Comparison of ENCODE assay signal across 23 cellular contexts in genomic region chr16:10612649-10613179, GRCh38.
"Had no signal": no experiment of that assay in that cellular context is flagged by ENCODE, and none has a peak within 500 bp of the region (broad histone marks: within the 10 kb centered on the region; RNA-seq: fewer than 3 reads in every experiment).

No MANE protein-coding gene starts in this region.

- H3K36me3 ChIP-seq: brain microvascular endothelial cell, sigmoid colon, thoracic aorta had no signal

- H3K27ac Mint-ChIP-seq: activated naive CD4-positive, alpha-beta T cell treated with anti-CD3 and anti-CD28 coated beads, Interleukin-2, amount 50 U/mL, for 24 hours; nephron progenitor cell had no signal

- H3K4me2 ChIP-seq: smooth muscle cell had no signal

- DNase-seq: activated CD4-positive, alpha-beta T cell treated with anti-CD3 and anti-CD28 coated beads for 1 hour; activated CD4-positive, alpha-beta T cell treated with anti-CD3 and anti-CD28 coated beads, Interleukin-2, amount 50 U/mL, for 1 hour; activated gamma-delta T cell treated with Interleukin-2 at 50 U/mL for 16 hours; activated T-cell treated with anti-CD3 and anti-CD28 coated beads, Interleukin-2, amount 50 U/mL, for 1 hour; aorta; brain microvascular endothelial cell; dermis blood vessel endothelial cell; effector memory CD4-positive, alpha-beta T cell; mesendoderm; mucosa of descending colon; nephron progenitor cell; occipital lobe; posterior cingulate gyrus; sigmoid colon; stimulated activated CD4-positive, alpha-beta T cell treated with anti-CD3 and anti-CD28 coated beads, Interleukin-15, amount 100 ng/mL, for 24 hours; stimulated activated CD8-positive, alpha-beta memory T cell treated with anti-CD3 and anti-CD28 coated beads, Interleukin-4, amount 100 ng/mL, for 48 hours; stimulated activated naive CD4-positive, alpha-beta T cell treated with Interleukin-2 at 50 U/mL for 16 hours; T-helper 1 cell had no signal

- H3K27me3 Mint-ChIP-seq: activated naive CD4-positive, alpha-beta T cell treated with anti-CD3 and anti-CD28 coated beads, Interleukin-2, amount 50 U/mL, for 24 hours had no signal

- H3K9me3 Mint-ChIP-seq: activated naive CD4-positive, alpha-beta T cell treated with anti-CD3 and anti-CD28 coated beads, Interleukin-2, amount 50 U/mL, for 24 hours; nephron progenitor cell had no signal

- ATAC-seq: mucosa of descending colon had no signal

- H3K27me3 ChIP-seq: brain microvascular endothelial cell, sigmoid colon had no signal

- H3K9me3 ChIP-seq: mucosa of descending colon, sigmoid colon, thoracic aorta had no signal

- H3K4me3 ChIP-seq: mucosa of descending colon, sigmoid colon, smooth muscle cell, thoracic aorta had no signal

- FAIRE-seq: frontal cortex, TTC549 had no signal

- H3K27ac ChIP-seq: brain microvascular endothelial cell, sigmoid colon, thoracic aorta had no signal

- H3K36me3 Mint-ChIP-seq: activated naive CD4-positive, alpha-beta T cell treated with anti-CD3 and anti-CD28 coated beads, Interleukin-2, amount 50 U/mL, for 24 hours had no signal

- H3K4me3 Mint-ChIP-seq: activated naive CD4-positive, alpha-beta T cell treated with anti-CD3 and anti-CD28 coated beads, Interleukin-2, amount 50 U/mL, for 24 hours; nephron progenitor cell had no signal

- H3K4me1 Mint-ChIP-seq: activated naive CD4-positive, alpha-beta T cell treated with anti-CD3 and anti-CD28 coated beads, Interleukin-2, amount 50 U/mL, for 24 hours had no signal
